3 cellular contexts compared by ENCODE assay signal in the genomic region with DNA sequence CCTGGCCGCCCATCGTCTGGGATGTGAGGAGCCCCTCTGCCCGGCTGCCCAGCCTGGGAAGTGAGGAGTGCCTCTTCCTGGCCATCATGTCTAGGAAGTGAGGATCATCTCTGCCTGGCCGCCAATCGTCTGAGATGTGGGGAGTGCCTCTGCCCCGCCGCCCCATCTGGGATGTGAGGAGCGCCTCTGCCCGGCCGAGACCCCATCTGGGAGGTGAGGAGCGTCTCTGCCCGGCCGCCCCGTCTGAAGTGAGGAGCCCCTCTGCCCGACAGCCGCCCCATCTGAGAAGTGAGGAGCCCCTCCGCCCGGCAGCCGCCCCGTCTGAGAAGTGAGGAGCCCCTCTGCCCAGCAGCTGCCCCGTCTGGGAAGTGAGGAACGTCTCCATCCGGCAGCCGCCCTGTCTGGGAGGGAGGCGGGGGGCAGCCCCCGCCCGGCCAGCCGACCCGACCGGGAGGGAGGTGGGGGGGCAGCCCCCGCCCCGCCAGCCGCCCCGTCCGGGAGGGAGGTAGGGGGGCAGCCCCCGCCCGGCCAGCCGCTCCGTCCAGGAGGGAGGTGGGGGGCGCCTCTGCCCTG. TPM values are rescaled to one million over a fixed set of nuclear protein-coding genes. Genes with fewer than 3 reads are reported as not detected.
A peak's percentile ranks its signal among the peaks of the same experiment; 100 is the strongest.
DNase-seq lines count a peak whose midpoint lies in the region; TF ChIP-seq lines count a peak whose summit lies in the region.
"Not testable (repeated sequence)": the region's sequence is repeated elsewhere in the genome, so short reads cannot be mapped to it uniquely, and the experiment has no call there.
"Had no signal": no experiment of that assay in that cellular context is flagged by ENCODE, and none has a peak within 500 bp of the region (broad histone marks: within the 10 kb centered on the region; RNA-seq: fewer than 3 reads in every experiment).

No MANE protein-coding gene starts in this region.

- not testable (repeated sequence) for H3K4me1 ChIP-seq in spleen

- DNase-seq in activated gamma-delta T cell (lab: John Stamatoyannopoulos, UW) (peak; percentile 10), spleen (peak; percentile 62)

- H3K4me3 ChIP-seq in spleen = not testable (repeated sequence)

- TF ChIP-seq CTCF in spleen (IDR thresholded peaks at IDR 0.05 in 8 of 11, conservative IDR thresholded peaks at IDR 0.05 in 3 of 11) = not testable (repeated sequence)

- not testable (repeated sequence) for TF ChIP-seq POLR2A in spleen (IDR thresholded peaks at IDR 0.05)

- not testable (repeated sequence) for H3K27me3 ChIP-seq in spleen (replicated peaks in 1 of 7)

- intact Hi-C loops in spleen (cut with DNase I; ENCODE audit: low total_unique reads) = not testable (repeated sequence)

- H3K36me3 ChIP-seq in spleen = not testable (repeated sequence)

- not testable (repeated sequence) for H3K27ac ChIP-seq in spleen

- 82 to 97% (median 96%) methylated on average over 11 to 40 of the region's 40 CpGs for WGBS in spleen, 5 donors

- not testable (repeated sequence) for H3K9me3 ChIP-seq in spleen

RNA-seq across cellular contexts. Expression of a gene that starts 22.7 kb away (rescaled TPM):
- total RNA-seq in spleen = 10 to 100 TPM in 2 of 7 donors, 1 to 10 TPM in 5; 5.9 to 15.3 (median 8.1) TPM
- polyA plus RNA-seq in spleen = 1 to 10 TPM; 1.9 to 2.3 (median 2.0) TPM
- total RNA-seq: A172 had no signal

RNA-seq across cellular contexts. Expression of a gene that starts 49.0 kb away (rescaled TPM):
- total RNA-seq in spleen = 10 to 100 TPM; 42.8 to 69.1 (median 48.5) TPM
- polyA plus RNA-seq in spleen = 1 to 10 TPM; 6.6 to 8.5 (median 7.8) TPM
